Comparison of ENCODE assay signal across 1 cellular context in the genomic region with DNA sequence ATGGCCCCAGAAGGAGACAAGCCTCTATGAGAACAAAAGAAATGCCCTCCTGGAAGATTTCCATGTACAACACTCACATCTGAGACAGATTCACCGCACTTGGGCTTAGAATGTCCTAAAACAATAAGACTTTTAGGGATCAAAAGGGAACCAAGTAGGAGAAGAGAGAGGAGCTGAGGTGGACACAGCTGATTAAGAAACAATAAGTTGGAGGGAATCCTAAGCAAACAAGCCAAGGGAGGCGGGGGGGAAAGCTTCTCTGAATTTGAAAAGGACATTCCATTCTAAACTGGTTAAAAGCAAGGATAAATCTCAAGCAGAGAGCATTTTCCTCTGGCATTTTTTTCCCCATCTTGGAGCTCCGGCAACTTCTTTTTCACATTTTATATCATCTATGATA.
TF ChIP-seq lines count a peak whose summit lies in the region.

No MANE protein-coding gene starts in this region.

TF ChIP-seq in endothelial cell of umbilical vein, 7 proteins besides CTCF, POLR2A, EP300 and RAD21:
- TF ChIP-seq, protein P1, sequence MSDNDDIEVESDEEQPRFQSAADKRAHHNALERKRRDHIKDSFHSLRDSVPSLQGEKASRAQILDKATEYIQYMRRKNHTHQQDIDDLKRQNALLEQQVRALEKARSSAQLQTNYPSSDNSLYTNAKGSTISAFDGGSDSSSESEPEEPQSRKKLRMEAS (IDR thresholded peaks at IDR 0.05; ENCODE audit: insufficient read depth, insufficient read length), result no peak
- TF ChIP-seq JUN (IDR thresholded peaks at IDR 0.05; ENCODE audit: borderline replicate concordance, insufficient read depth, insufficient read length, low read depth) (no peak), POLR2AphosphoS5 (IDR thresholded peaks at IDR 0.05; ENCODE audit: insufficient read depth, low read depth, low read length) (no peak), GATA2 (IDR thresholded peaks at IDR 0.05; ENCODE audit: insufficient read depth, insufficient read length, low read depth, low read length) (no peak), EZH2 (IDR thresholded peaks at IDR 0.05; ENCODE audit: borderline replicate concordance, low read depth, low read length, severe bottlenecking) (no peak), FOS (IDR thresholded peaks at IDR 0.05; ENCODE audit: borderline replicate concordance, insufficient read depth, low read length) (no peak), MYC (IDR thresholded peaks at IDR 0.05; ENCODE audit: low read depth, low read length) (no peak)
TF ChIP-seq in endothelial cell of umbilical vein: peak in this region for 0.
